27 cellular contexts compared by ENCODE assay signal in genomic region chr15:81908111-81908510, GRCh38.
"Had no signal": no experiment of that assay in that cellular context is flagged by ENCODE, and none has a peak within 500 bp of the region (broad histone marks: within the 10 kb centered on the region; RNA-seq: fewer than 3 reads in every experiment).

No MANE protein-coding gene starts in this region.

- H3K4me1 ChIP-seq: adrenal gland, body of pancreas, colonic mucosa had no signal

- H3K27me3 ChIP-seq: body of pancreas, colonic mucosa, gastrocnemius medialis, heart left ventricle had no signal

- H3K27ac ChIP-seq: adrenal gland, body of pancreas, colonic mucosa, epithelial cell of prostate, gastrocnemius medialis, VCaP had no signal

- H3K9me3 ChIP-seq: adrenal gland, body of pancreas, colonic mucosa, gastrocnemius medialis, heart left ventricle had no signal

- H3K36me3 ChIP-seq: adrenal gland, colonic mucosa, gastrocnemius medialis, heart left ventricle had no signal

- DNase-seq: activated B cell treated with CpG ODN at 0.5 μM for 24 hours; activated CD4-positive, alpha-beta memory T cell treated with anti-CD3 and anti-CD28 coated beads for 36 hours; activated CD4-positive, alpha-beta T cell treated with anti-CD3 and anti-CD28 coated beads for 48 hours; activated CD8-positive, alpha-beta memory T cell treated with anti-CD3 and anti-CD28 coated beads, Interleukin-2, amount 10 ng/mL, durations not matched to agents 7 days and 5 days; activated CD8-positive, alpha-beta memory T cell treated with anti-CD3 and anti-CD28 coated beads, Interleukin-2, amount 50 U/mL, for 4 hours; activated CD8-positive, alpha-beta T cell treated with anti-CD3 and anti-CD28 coated beads, Interleukin-2, amount 10 ng/mL, durations not matched to agents 7 days and 5 days; activated effector memory CD4-positive, alpha-beta T cell treated with anti-CD3 and anti-CD28 coated beads, Interleukin-2, amount 50 U/mL, for 16 hours; activated naive CD4-positive, alpha-beta T cell treated with anti-CD3 and anti-CD28 coated beads for 36 hours; activated naive CD8-positive, alpha-beta T cell treated with anti-CD3 and anti-CD28 coated beads for 36 hours; activated naive CD8-positive, alpha-beta T cell treated with anti-CD3 and anti-CD28 coated beads, Interleukin-2, amount 50 U/mL, for 24 hours; activated T-cell treated with anti-CD3 and anti-CD28 coated beads, Interleukin-2, amount 50 U/mL, for 1 hour; activated T-cell treated with anti-CD3 and anti-CD28 coated beads, Interleukin-2, amount 50 U/mL, for 48 hours; adrenal gland; amygdala; aorta; body of pancreas; caudate nucleus; colonic mucosa; effector CD8-positive, alpha-beta T cell; foreskin fibroblast; gastrocnemius medialis; glutamatergic neuron; heart left ventricle; T-helper 2 cell had no signal

- ATAC-seq: activated CD4-positive, CD25-positive, alpha-beta regulatory T cell treated with anti-CD3 and anti-CD28 coated beads, Interleukin-2, amount 50 U/mL, for 24 hours; activated CD8-positive, alpha-beta memory T cell treated with anti-CD3 and anti-CD28 coated beads, Interleukin-2, amount 10 ng/mL, durations not matched to agents 7 days and 5 days; activated CD8-positive, alpha-beta T cell treated with anti-CD3 and anti-CD28 coated beads, Interleukin-2, amount 10 ng/mL, durations not matched to agents 7 days and 5 days; activated naive CD8-positive, alpha-beta T cell treated with anti-CD3 and anti-CD28 coated beads, Interleukin-2, amount 50 U/mL, for 24 hours; body of pancreas; gastrocnemius medialis had no signal

- H3K4me3 ChIP-seq: adrenal gland, body of pancreas, colonic mucosa, gastrocnemius medialis, heart left ventricle had no signal
